ENCODE assay signal across 11 cellular contexts in genomic region chr6:160972111-160972510, GRCh38. TPM values are rescaled to one million over a fixed set of nuclear protein-coding genes. Genes with fewer than 3 reads are reported as not detected.
A peak's percentile ranks its signal among the peaks of the same experiment; 100 is the strongest.
DNase-seq lines count a peak whose midpoint lies in the region; ATAC-seq, FAIRE-seq and TF ChIP-seq lines count a peak whose summit lies in the region.
"Had no signal": no experiment of that assay in that cellular context is flagged by ENCODE, and none has a peak within 500 bp of the region (broad histone marks: within the 10 kb centered on the region; RNA-seq: fewer than 3 reads in every experiment).

No MANE protein-coding gene starts in this region.

- DNase-seq in DMS 273 treated with DMSO at 0.1 percent for 48 hours (lab: John Stamatoyannopoulos, UW) (peak; percentile 37), MV-4-11 (lab: John Stamatoyannopoulos, UW) (peak; percentile 87), fibroblast of mammary gland (ENCODE audit: low read depth) (peak; percentile 97), UCSD-AML1 (lab: John Stamatoyannopoulos, UW; ENCODE audit: unreplicated experiment) (no peak), NCI-H1436 treated with DMSO at 0.1 percent for 48 hours (lab: John Stamatoyannopoulos, UW) (no peak), kidney (no peak)
- DNase-seq in activated T-helper 2 cell treated with anti-CD3 and anti-CD28 coated beads, Interferon-gamma antibody, Interleukin-2, Interleukin-4, amounts not matched to agents 10 μg/mL and 5 μg/mL and 100 μg/mL, durations not matched to agents 14 hours and 24 hours and 36 hours (ENCODE audit: low spot score), result no peak

- no peaks in the 10 kb centered on the region for H3K36me3 ChIP-seq in kidney (ENCODE audit: control insufficient read depth in 1 of 2, insufficient read depth in 2 of 2, low read length in 2 of 2)

- TF ChIP-seq CTCF in fibroblast of mammary gland (conservative IDR thresholded peaks at IDR 0.05; ENCODE audit: control insufficient read depth, insufficient read depth, low read depth, low read length) (no peak), kidney (IDR thresholded peaks at IDR 0.05; ENCODE audit: borderline replicate concordance, extremely low read depth, insufficient read depth) (no peak)

- no peaks in the 10 kb centered on the region for H3K4me1 Mint-ChIP-seq in activated T-helper 2 cell treated with anti-CD3 and anti-CD28 coated beads, Interferon-gamma antibody, Interleukin-2, Interleukin-4, amounts not matched to agents 10 μg/mL and 5 μg/mL and 100 μg/mL, durations not matched to agents 14 hours and 24 hours and 36 hours (ENCODE audit: low read depth)

- peaks cover 7% of the 10 kb centered on the region for H3K27me3 Mint-ChIP-seq in activated T-helper 2 cell treated with anti-CD3 and anti-CD28 coated beads, Interferon-gamma antibody, Interleukin-2, Interleukin-4, amounts not matched to agents 10 μg/mL and 5 μg/mL and 100 μg/mL, durations not matched to agents 14 hours and 24 hours and 36 hours (ENCODE audit: low read depth)

- H3K9me3 ChIP-seq in kidney (ENCODE audit: control insufficient read depth in 1 of 2, low read length in 2 of 2), result no peaks in the 10 kb centered on the region

- no peaks in the 10 kb centered on the region for H3K36me3 Mint-ChIP-seq in activated T-helper 2 cell treated with anti-CD3 and anti-CD28 coated beads, Interferon-gamma antibody, Interleukin-2, Interleukin-4, amounts not matched to agents 10 μg/mL and 5 μg/mL and 100 μg/mL, durations not matched to agents 14 hours and 24 hours and 36 hours (ENCODE audit: low read depth)
- H3K36me3 Mint-ChIP-seq: brain had no signal

- ATAC-seq in GM21717 (IDR thresholded peaks at IDR 0.05; ENCODE audit: unreplicated experiment), result peak; percentile 90
- ATAC-seq: left lobe of liver had no signal

- H3K27ac Mint-ChIP-seq in activated T-helper 2 cell treated with anti-CD3 and anti-CD28 coated beads, Interferon-gamma antibody, Interleukin-2, Interleukin-4, amounts not matched to agents 10 μg/mL and 5 μg/mL and 100 μg/mL, durations not matched to agents 14 hours and 24 hours and 36 hours, result no peak overlapping the region
- H3K27ac Mint-ChIP-seq: T-helper 1 cell treated with Interleukin-12 subunit alpha and Interleukin-12 subunit beta and Interleukin-4 antibody, amounts not matched to agents 30 μg/mL and 1 μg/mL, for 36 hours had no signal

- H3K4me1 ChIP-seq in kidney (ENCODE audit: control insufficient read depth in 1 of 2, insufficient read depth in 1 of 2, low read depth in 1 of 2, low read length in 2 of 2), result no peaks in the 10 kb centered on the region

- H3K4me3 Mint-ChIP-seq in activated T-helper 2 cell treated with anti-CD3 and anti-CD28 coated beads, Interferon-gamma antibody, Interleukin-2, Interleukin-4, amounts not matched to agents 10 μg/mL and 5 μg/mL and 100 μg/mL, durations not matched to agents 14 hours and 24 hours and 36 hours (ENCODE audit: low read depth), result no peak overlapping the region
- H3K4me3 Mint-ChIP-seq: brain; T-helper 1 cell treated with Interleukin-12 subunit alpha and Interleukin-12 subunit beta and Interleukin-4 antibody, amounts not matched to agents 30 μg/mL and 1 μg/mL, for 36 hours had no signal

- H3K4me3 ChIP-seq in fibroblast of mammary gland (ENCODE audit: control insufficient read depth, low read depth, low read length), result no peak overlapping the region
- no peak overlapping the region for H3K4me3 ChIP-seq in kidney (ENCODE audit: low read length in 2 of 2)

- FAIRE-seq in kidney (lab: Jason Lieb, UNC), result no peak

- H3K9me3 Mint-ChIP-seq in activated T-helper 2 cell treated with anti-CD3 and anti-CD28 coated beads, Interferon-gamma antibody, Interleukin-2, Interleukin-4, amounts not matched to agents 10 μg/mL and 5 μg/mL and 100 μg/mL, durations not matched to agents 14 hours and 24 hours and 36 hours, result no peaks in the 10 kb centered on the region
- H3K9me3 Mint-ChIP-seq: T-helper 1 cell treated with Interleukin-12 subunit alpha and Interleukin-12 subunit beta and Interleukin-4 antibody, amounts not matched to agents 30 μg/mL and 1 μg/mL, for 36 hours had no signal

- no peak overlapping the region for H3K27ac ChIP-seq in kidney (ENCODE audit: low read depth in 2 of 2, low read length in 2 of 2)

- intact Hi-C loops in activated T-helper 2 cell treated with anti-CD3 and anti-CD28 coated beads, Interferon-gamma antibody, Interleukin-2, Interleukin-4, amounts not matched to agents 10 μg/mL and 5 μg/mL and 100 μg/mL, durations not matched to agents 14 hours and 24 hours and 36 hours (cut with micrococcal nuclease), result no loop called here
- intact Hi-C loops in kidney (cut with DNase I), result no loop called here

- no peak overlapping the region for H3K9ac ChIP-seq in kidney (ENCODE audit: low read length in 2 of 2)

RNA-seq across cellular contexts. Expression of gene MAP3K4, which starts 19.5 kb away (rescaled TPM):
- total RNA-seq in activated T-helper 2 cell treated with anti-CD3 and anti-CD28 coated beads, Interferon-gamma antibody, Interleukin-2, Interleukin-4, amounts not matched to agents 10 μg/mL and 5 μg/mL and 100 μg/mL, durations not matched to agents 14 hours and 24 hours and 36 hours, result 49.3 and 53.7 TPM in 2 replicates
- 52.8 TPM for total RNA-seq in kidney
- polyA plus RNA-seq in kidney (ENCODE audit: insufficient read depth, low read depth, low replicate concordance), result 13.0 TPM

Comparison
In these comparisons a context has a peak if more than half of its experiments do, and no peak if none do; other contexts are left out.
1. DNase-seq: peak in DMS 273 treated with DMSO at 0.1 percent for 48 hours (single experiment), MV-4-11 (single experiment) and fibroblast of mammary gland (single experiment); none in UCSD-AML1 (single experiment), activated T-helper 2 cell treated with anti-CD3 and anti-CD28 coated beads, Interferon-gamma antibody, Interleukin-2, Interleukin-4, amounts not matched to agents 10 μg/mL and 5 μg/mL and 100 μg/mL, durations not matched to agents 14 hours and 24 hours and 36 hours (single experiment), NCI-H1436 treated with DMSO at 0.1 percent for 48 hours (single experiment) and kidney (single experiment).